Comparison of ENCODE assay signal across 16 cellular contexts in genomic region chr2:110881908-110882307, GRCh38.
DNase-seq lines count a peak whose midpoint lies in the region; ATAC-seq and TF ChIP-seq lines count a peak whose summit lies in the region.
"Had no signal": no experiment of that assay in that cellular context is flagged by ENCODE, and none has a peak within 500 bp of the region (broad histone marks: within the 10 kb centered on the region; RNA-seq: fewer than 3 reads in every experiment).

No MANE protein-coding gene starts in this region.

- H4K20me1 ChIP-seq in MM.1S (ENCODE audit: insufficient read depth, low read length), result no peaks in the 10 kb centered on the region

- H3K4me1 ChIP-seq in MM.1S (ENCODE audit: low read length), result 0 out of 2 replicates have a peak, but pooled peaks cover 3% of the 10 kb centered on the region
- H3K4me1 ChIP-seq in lower lobe of right lung, result no peaks in the 10 kb centered on the region
- H3K4me1 ChIP-seq: colonic mucosa, left lung had no signal

- H3K9me3 ChIP-seq in MM.1S (replicated peaks; ENCODE audit: insufficient read depth, low read length) (no peaks in the 10 kb centered on the region), lower lobe of right lung (no peaks in the 10 kb centered on the region)
- H3K9me3 ChIP-seq: colonic mucosa, left lung had no signal

- DNase-seq in MM.1S (peak; percentile 37), lower lobe of right lung (no peak), Right ventricle myocardium inferior (ENCODE audit: missing footprints) (no peak), Calu3 (no peak)
- DNase-seq: colonic mucosa; DMS53; hippocampal formation; left lung; NCI-H1048; NCI-H2227 treated with DMSO at 0.1 percent for 48 hours; stimulated activated CD4-positive, alpha-beta T cell treated with anti-CD3 and anti-CD28 coated beads, Interleukin-2, amount 100 ng/mL, for 48 hours had no signal

- intact Hi-C loops in lower lobe of right lung (cut with DNase I), result no loop called here
- intact Hi-C loops in Right ventricle myocardium inferior (cut with DNase I), result no loop called here
- intact Hi-C loops in Calu3 (cut with micrococcal nuclease; ENCODE audit: unreplicated experiment), result no loop called here

- H3K27ac Mint-ChIP-seq in Calu3 (ENCODE audit: unreplicated experiment), result no peak overlapping the region

- no peaks in the 10 kb centered on the region for H3K27me3 Mint-ChIP-seq in Calu3 (ENCODE audit: unreplicated experiment)

- H3K4me3 Mint-ChIP-seq in Calu3 (ENCODE audit: low read depth, unreplicated experiment), result no peak overlapping the region

- no peaks in the 10 kb centered on the region for H3F3A ChIP-seq in MM.1S (ENCODE audit: insufficient read depth, low read length)

- H3K9ac ChIP-seq in MM.1S (ENCODE audit: low read length), result no peak overlapping the region

- peak; percentile 63 for ATAC-seq in GM18508 (IDR thresholded peaks at IDR 0.05; ENCODE audit: insufficient read depth, unreplicated experiment)
- ATAC-seq in GM19035 (IDR thresholded peaks at IDR 0.05; ENCODE audit: unreplicated experiment), result peak; percentile 85
- peak; percentile 78 for ATAC-seq in HG02798 (IDR thresholded peaks at IDR 0.05; ENCODE audit: poor library complexity, unreplicated experiment)
- ATAC-seq in lower lobe of right lung, result no peak
- ATAC-seq in Right ventricle myocardium inferior, result no peak
- no peak for ATAC-seq in GM21529 (IDR thresholded peaks at IDR 0.05; ENCODE audit: unreplicated experiment)
- ATAC-seq: left lung had no signal

- H3K4me1 Mint-ChIP-seq in Calu3 (ENCODE audit: low read depth, unreplicated experiment), result no peaks in the 10 kb centered on the region

- no peak overlapping the region for H3K4me3 ChIP-seq in MM.1S (ENCODE audit: low read length)
- H3K4me3 ChIP-seq in lower lobe of right lung, result no peak overlapping the region
- H3K4me3 ChIP-seq: colonic mucosa, left lung, SK-N-MC had no signal

- no peaks in the 10 kb centered on the region for H3K9me2 ChIP-seq in MM.1S (replicated peaks; ENCODE audit: insufficient read depth, low read length)

- H3K79me2 ChIP-seq in MM.1S (ENCODE audit: low read length), result no peaks in the 10 kb centered on the region

- no peaks in the 10 kb centered on the region for H3K36me3 Mint-ChIP-seq in Calu3 (ENCODE audit: insufficient read depth, unreplicated experiment)

- no peak overlapping the region for H3K4me2 ChIP-seq in MM.1S (ENCODE audit: low read depth, low read length)

- H3K36me3 ChIP-seq in MM.1S (replicated peaks; ENCODE audit: insufficient read depth, low read length) (no peaks in the 10 kb centered on the region), lower lobe of right lung (no peaks in the 10 kb centered on the region)
- H3K36me3 ChIP-seq: colonic mucosa, left lung had no signal

- no TSS peak for BruUV-seq in Calu3 (replicated peaks; lab: Mats Ljungman, UMichigan)

- H3K27ac ChIP-seq in MM.1S (ENCODE audit: low read length), result no peak overlapping the region
- H3K27ac ChIP-seq in lower lobe of right lung, result no peak overlapping the region
- H3K27ac ChIP-seq: colonic mucosa, left lung, SK-N-MC had no signal

- CTCF ChIA-PET in Calu3 (lab: Charles Lee), result no interaction called here

- H3K27me3 ChIP-seq in MM.1S (replicated peaks; ENCODE audit: insufficient read depth, low read length) (no peaks in the 10 kb centered on the region), lower lobe of right lung (ENCODE audit: low read depth) (no peaks in the 10 kb centered on the region)
- H3K27me3 ChIP-seq: colonic mucosa, left lung had no signal

- H3K9me3 Mint-ChIP-seq in Calu3 (ENCODE audit: low read depth, unreplicated experiment), result peaks cover 2% of the 10 kb centered on the region

- TF ChIP-seq CTCF in MM.1S (IDR thresholded peaks at IDR 0.05; ENCODE audit: low read length), result no peak
- no peak for TF ChIP-seq CTCF in lower lobe of right lung (IDR thresholded peaks at IDR 0.05)
- TF ChIP-seq CTCF in Calu3 (IDR thresholded peaks at IDR 0.05; ENCODE audit: unreplicated experiment), result no peak

- H2AFZ ChIP-seq in MM.1S (ENCODE audit: low read length), result no peak overlapping the region

Comparison
In these comparisons a context has a peak if more than half of its experiments do, and no peak if none do; other contexts are left out.
1. ATAC-seq: peak in GM18508 (single experiment), GM19035 (single experiment) and HG02798 (single experiment); none in lower lobe of right lung (0 of 2), Right ventricle myocardium inferior (single experiment) and GM21529 (single experiment).